8 cellular contexts compared by ENCODE assay signal in genomic region chr19:43532962-43533545, GRCh38. TPM values are rescaled to one million over a fixed set of nuclear protein-coding genes. Genes with fewer than 3 reads are reported as not detected.
DNase-seq lines count a peak whose midpoint lies in the region; ATAC-seq and TF ChIP-seq lines count a peak whose summit lies in the region.

Gene ZNF575, plus strand, starts transcription at chr19:43533188. Its CDS starts 1,235 bp downstream, at chr19:43534423.

- DNase-seq in GM13976 (ENCODE audit: low spot score) (peak; percentile 94), NCI-H146 (lab: John Stamatoyannopoulos, UW) (peak; percentile 97), T-helper 2 cell (peak; percentile 51 to 96 (median 77)), ascending aorta (ENCODE audit: low spot score in 2 of 2) (peak; percentile 61 to 94), hepatic stellate cell (ENCODE audit: low spot score) (peak; percentile 91), renal cortical epithelial cell (ENCODE audit: low read depth) (peak; percentile 82), cortex of kidney (lab: John Stamatoyannopoulos, UW) (no peak)

- peaks cover 0 to 5% of the 10 kb centered on the region in 2 donors for H3K36me3 ChIP-seq in ascending aorta

- no peaks in the 10 kb centered on the region for H3K27me3 ChIP-seq in ascending aorta

- peaks cover 0 to 22% of the 10 kb centered on the region in 2 donors for H3K4me1 ChIP-seq in ascending aorta

- TF ChIP-seq CTCF in GM13976 (IDR thresholded peaks at IDR 0.05; ENCODE audit: borderline replicate concordance, control extremely low read depth, extremely low read depth, insufficient read depth, missing control alignments) (no peak), ascending aorta (IDR thresholded peaks at IDR 0.05) (peak in 1 of 3 experiments; percentile 4)

- in situ Hi-C loops in GM13976 (cut with MboI; ENCODE audit: low sequenced_read_pairs, unreplicated experiment): no loop called here

- no peaks in the 10 kb centered on the region for H3K9me3 ChIP-seq in ascending aorta

- peak within 1 kb of the TSS; percentile 84 to 92 for H3K27ac ChIP-seq in ascending aorta

- peak; percentile 51 for ATAC-seq in HG02852 (IDR thresholded peaks at IDR 0.05; ENCODE audit: unreplicated experiment)

- H3K4me3 ChIP-seq in ascending aorta: peak within 1 kb of the TSS; percentile 73 to 75

- intact Hi-C loops in ascending aorta (cut with DNase I): loop anchor here (1.0 to 5.0 kb wide), 4 partner anchors 29 to 769 kb away; partner anchors contain the start of genes PHLDB3 and SMG9

RNA-seq across cellular contexts. Expression of gene ZNF575, which starts in this region (rescaled TPM):
- total RNA-seq in ascending aorta (not detected), renal cortical epithelial cell (0.25 TPM in 1 of 2 replicates, not detected in the other)

Comparison
In these comparisons a context has a peak if more than half of its experiments do, and no peak if none do; other contexts are left out.
1. Peak in DNase-seq, H3K4me3 ChIP-seq and H3K27ac ChIP-seq in ascending aorta; RNA of the gene not detected or under 1 TPM.
2. Peak in DNase-seq in renal cortical epithelial cell; RNA of the gene not detected or under 1 TPM.